In genomic region chr22:37139762-37140161, GRCh38 we compare ENCODE assay signal across 22 cellular contexts. TPM values are rescaled to one million over a fixed set of nuclear protein-coding genes. Genes with fewer than 3 reads are reported as not detected.
DNase-seq lines count a peak whose midpoint lies in the region; ATAC-seq and TF ChIP-seq lines count a peak whose summit lies in the region.
"Had no signal": no experiment of that assay in that cellular context is flagged by ENCODE, and none has a peak within 500 bp of the region (broad histone marks: within the 10 kb centered on the region; RNA-seq: fewer than 3 reads in every experiment).

No MANE protein-coding gene starts in this region.

- no peaks in the 10 kb centered on the region for H3K36me3 ChIP-seq in Karpas-422 (ENCODE audit: insufficient read depth, low read length)
- H3K36me3 ChIP-seq in endodermal cell (ENCODE audit: control insufficient read depth, insufficient read depth, low read length), result no peaks in the 10 kb centered on the region
- H3K36me3 ChIP-seq: left ventricle myocardium inferior, Peyer's patch, tibial artery had no signal

- intact Hi-C loops in Right ventricle myocardium inferior (cut with DNase I) (no loop called here), left ventricle myocardium superior (cut with micrococcal nuclease) (no loop called here), left colon (cut with DNase I, micrococcal nuclease) (no loop called here)

- no peak for ATAC-seq in Right ventricle myocardium inferior
- no peak for ATAC-seq in left ventricle myocardium superior
- peak; percentile 25 for ATAC-seq in stimulated activated naive CD8-positive, alpha-beta T cell treated with anti-CD3 and anti-CD28 coated beads, Interleukin-15, amount 100 ng/mL, for 72 hours
- ATAC-seq in HG03095 (IDR thresholded peaks at IDR 0.05; ENCODE audit: unreplicated experiment), result no peak
- ATAC-seq in left colon, result no peak
- ATAC-seq: activated CD8-positive, alpha-beta memory T cell treated with anti-CD3 and anti-CD28 coated beads, Interleukin-2, amount 10 ng/mL, durations not matched to agents 7 days and 5 days had no signal

- WGBS in endodermal cell (ENCODE audit: insufficient coverage in 1 of 2, insufficient read length in 1 of 2), 2 experiments, result 71 to 90% methylated on average over 5 to 7 of the region's 7 CpGs

- H3K79me2 ChIP-seq in Karpas-422 (ENCODE audit: low read length), result no peaks in the 10 kb centered on the region

- no peaks in the 10 kb centered on the region for H3K4me1 ChIP-seq in Karpas-422 (ENCODE audit: low read length)
- H3K4me1 ChIP-seq in endodermal cell (ENCODE audit: control insufficient read depth, insufficient read depth, low read length), result no peaks in the 10 kb centered on the region
- H3K4me1 ChIP-seq: left ventricle myocardium inferior, Peyer's patch, tibial artery had no signal

- no peaks in the 10 kb centered on the region for H3K9me3 Mint-ChIP-seq in endodermal cell
- no peaks in the 10 kb centered on the region for H3K9me3 Mint-ChIP-seq in stimulated activated naive CD8-positive, alpha-beta T cell treated with anti-CD3 and anti-CD28 coated beads, Interleukin-15, amount 100 ng/mL, for 72 hours
- H3K9me3 Mint-ChIP-seq: CD8-positive, alpha-beta memory T cell; T-helper 2 cell treated with Interferon-gamma antibody and Interleukin-4, amounts not matched to agents 5 μg/mL and 100 μg/mL, for 36 hours had no signal

- no peaks in the 10 kb centered on the region for H3K9me3 ChIP-seq in Karpas-422 (ENCODE audit: low read length)
- H3K9me3 ChIP-seq in endodermal cell (ENCODE audit: control insufficient read depth, low read length), result no peaks in the 10 kb centered on the region
- H3K9me3 ChIP-seq: left ventricle myocardium inferior, Peyer's patch, SK-N-SH, tibial artery had no signal

- H3K36me3 Mint-ChIP-seq in endodermal cell (ENCODE audit: low read depth), result no peaks in the 10 kb centered on the region

- H3K4me1 Mint-ChIP-seq in endodermal cell, result no peaks in the 10 kb centered on the region
- peaks cover 99% of the 10 kb centered on the region for H3K4me1 Mint-ChIP-seq in stimulated activated naive CD8-positive, alpha-beta T cell treated with anti-CD3 and anti-CD28 coated beads, Interleukin-15, amount 100 ng/mL, for 72 hours

- no peak overlapping the region for H3K4me2 ChIP-seq in Karpas-422 (ENCODE audit: low read depth, low read length, poor library complexity, severe bottlenecking)
- H3K4me2 ChIP-seq: SK-N-SH had no signal

- H3K27ac ChIP-seq in Karpas-422 (ENCODE audit: low read length) (no peak overlapping the region), endodermal cell (ENCODE audit: low read depth, low read length) (no peak overlapping the region)
- H3K27ac ChIP-seq: left ventricle myocardium inferior, Peyer's patch, tibial artery had no signal

- peak; percentile 26 for DNase-seq in Right ventricle myocardium inferior (ENCODE audit: missing footprints)
- DNase-seq in left ventricle myocardium superior, result no peak
- peak; percentile 65 for DNase-seq in Karpas-422
- peak; percentile 66 for DNase-seq in endodermal cell
- DNase-seq in stimulated activated naive CD8-positive, alpha-beta T cell treated with anti-CD3 and anti-CD28 coated beads, Interleukin-15, amount 100 ng/mL, for 72 hours, result no peak
- no peak for DNase-seq in GDM1 (lab: John Stamatoyannopoulos, UW)
- DNase-seq in left colon, result no peak
- DNase-seq: activated CD4-positive, CD25-positive, alpha-beta regulatory T cell; activated CD8-positive, alpha-beta memory T cell treated with anti-CD3 and anti-CD28 coated beads, Interleukin-2, amount 10 ng/mL, durations not matched to agents 7 days and 5 days; CD8-positive, alpha-beta memory T cell; effector memory CD4-positive, alpha-beta T cell; left ventricle myocardium inferior; NCI-H1105 treated with DMSO at 0.1 percent for 48 hours; NCI-H69; nucleus accumbens; Peyer's patch; SK-N-SH; tibial artery had no signal

- no peaks in the 10 kb centered on the region for H3K27me3 Mint-ChIP-seq in endodermal cell (ENCODE audit: insufficient read depth)
- H3K27me3 Mint-ChIP-seq in stimulated activated naive CD8-positive, alpha-beta T cell treated with anti-CD3 and anti-CD28 coated beads, Interleukin-15, amount 100 ng/mL, for 72 hours, result no peaks in the 10 kb centered on the region
- H3K27me3 Mint-ChIP-seq: activated CD8-positive, alpha-beta memory T cell treated with anti-CD3 and anti-CD28 coated beads, Interleukin-2, amount 10 ng/mL, durations not matched to agents 7 days and 5 days; CD8-positive, alpha-beta memory T cell had no signal

- TF ChIP-seq CTCF in endodermal cell (conservative IDR thresholded peaks at IDR 0.05), result peak; percentile 58

- H3K27me3 ChIP-seq in Karpas-422 (ENCODE audit: low read length) (no peaks in the 10 kb centered on the region), endodermal cell (ENCODE audit: control insufficient read depth, insufficient read depth, low read length, poor library complexity, severe bottlenecking) (no peaks in the 10 kb centered on the region)
- H3K27me3 ChIP-seq: Peyer's patch had no signal

- H3K4me3 Mint-ChIP-seq in endodermal cell, result no peak overlapping the region
- no peak overlapping the region for H3K4me3 Mint-ChIP-seq in stimulated activated naive CD8-positive, alpha-beta T cell treated with anti-CD3 and anti-CD28 coated beads, Interleukin-15, amount 100 ng/mL, for 72 hours
- H3K4me3 Mint-ChIP-seq: activated CD8-positive, alpha-beta memory T cell treated with anti-CD3 and anti-CD28 coated beads, Interleukin-2, amount 10 ng/mL, durations not matched to agents 7 days and 5 days; CD8-positive, alpha-beta memory T cell; T-helper 2 cell treated with Interferon-gamma antibody and Interleukin-4, amounts not matched to agents 5 μg/mL and 100 μg/mL, for 36 hours had no signal

- no peaks in the 10 kb centered on the region for H4K20me1 ChIP-seq in Karpas-422 (ENCODE audit: insufficient read depth, low read depth, low read length)

- H3K27ac Mint-ChIP-seq in endodermal cell, result no peak overlapping the region
- H3K27ac Mint-ChIP-seq in stimulated activated naive CD8-positive, alpha-beta T cell treated with anti-CD3 and anti-CD28 coated beads, Interleukin-15, amount 100 ng/mL, for 72 hours, result no peak overlapping the region

- H3K4me3 ChIP-seq in Karpas-422 (ENCODE audit: low read length) (no peak overlapping the region), endodermal cell (ENCODE audit: low read length) (no peak overlapping the region)
- H3K4me3 ChIP-seq: left ventricle myocardium inferior, Peyer's patch, tibial artery had no signal

- H3K9ac ChIP-seq in Karpas-422 (ENCODE audit: low read length) (no peak overlapping the region), endodermal cell (ENCODE audit: extremely low read depth, low read length, poor library complexity, severe bottlenecking) (no peak overlapping the region)
- H3K9ac ChIP-seq: SK-N-SH had no signal

- H2AFZ ChIP-seq in Karpas-422 (ENCODE audit: low read length), result no peak overlapping the region

- no peaks in the 10 kb centered on the region for H3K9me2 ChIP-seq in Karpas-422 (replicated peaks; ENCODE audit: insufficient read depth, low read length)
- H3K9me2 ChIP-seq: SK-N-SH had no signal

RNA-seq across cellular contexts. Expression of gene IL2RB, which starts 10.0 kb away (rescaled TPM):
- 1.3 TPM for total RNA-seq in Right ventricle myocardium inferior
- total RNA-seq in left ventricle myocardium superior, result 0.79 TPM
- total RNA-seq in Karpas-422 (2014; rRNA removed; shearing (Covaris generic); ENCODE audit: low replicate concordance), result 0.25 TPM in 1 of 2 replicates, not detected in the other
- total RNA-seq in endodermal cell, result under 1 TPM; 0.15 to 0.42 TPM
- polyA plus RNA-seq in endodermal cell (2013, experiment 1 of 2), result 1.1 TPM
- 1.5 TPM for polyA plus RNA-seq in endodermal cell (2013, experiment 2 of 2)
- total RNA-seq in left colon, result 1 to 10 TPM; 2.9 to 7.0 TPM
- total RNA-seq: renal cortical epithelial cell had no signal

RNA-seq across cellular contexts. Expression of gene TMPRSS6, which starts 30.2 kb away (rescaled TPM):
- total RNA-seq in Right ventricle myocardium inferior (not detected), left ventricle myocardium superior (not detected), endodermal cell (under 1 TPM; 0.22 to 0.31 TPM), left colon (1 to 10 TPM in 1 of 2 donors, under 1 TPM in 1; 0.56 to 3.1 TPM)
- not detected in 2 replicates for total RNA-seq in Karpas-422 (2014; rRNA removed; shearing (Covaris generic); ENCODE audit: low replicate concordance)
- not detected for polyA plus RNA-seq in endodermal cell (2013, experiment 1 of 2)
- polyA plus RNA-seq in endodermal cell (2013, experiment 2 of 2), result not detected
- total RNA-seq: H1, left ventricle myocardium inferior, renal cortical epithelial cell had no signal
- polyA plus RNA-seq: SK-N-SH had no signal

RNA-seq across cellular contexts. Expression of gene C1QTNF6, which starts 48.3 kb away (rescaled TPM):
- total RNA-seq in Right ventricle myocardium inferior (1.6 TPM), left ventricle myocardium superior (1.1 TPM), endodermal cell (10 to 100 TPM; 15.5 to 16.9 TPM), left colon (10 to 100 TPM in 1 of 2 donors, 1 to 10 TPM in 1; 9.9 to 14.2 TPM)
- 1.7 and 2.7 TPM in 2 replicates for total RNA-seq in Karpas-422 (2014; rRNA removed; shearing (Covaris generic); ENCODE audit: low replicate concordance)
- 17.3 TPM for polyA plus RNA-seq in endodermal cell (2013, experiment 1 of 2)
- 18.8 TPM for polyA plus RNA-seq in endodermal cell (2013, experiment 2 of 2)

Comparison
In these comparisons a context has a peak if more than half of its experiments do, and no peak if none do; other contexts are left out.
1. DNase-seq: peak in Right ventricle myocardium inferior (single experiment), Karpas-422 (single experiment) and endodermal cell (single experiment); none in left ventricle myocardium superior (single experiment), stimulated activated naive CD8-positive, alpha-beta T cell treated with anti-CD3 and anti-CD28 coated beads, Interleukin-15, amount 100 ng/mL, for 72 hours (0 of 2), GDM1 (single experiment) and left colon (0 of 2).